Comparison of ENCODE assay signal across 11 cellular contexts in the genomic region with DNA sequence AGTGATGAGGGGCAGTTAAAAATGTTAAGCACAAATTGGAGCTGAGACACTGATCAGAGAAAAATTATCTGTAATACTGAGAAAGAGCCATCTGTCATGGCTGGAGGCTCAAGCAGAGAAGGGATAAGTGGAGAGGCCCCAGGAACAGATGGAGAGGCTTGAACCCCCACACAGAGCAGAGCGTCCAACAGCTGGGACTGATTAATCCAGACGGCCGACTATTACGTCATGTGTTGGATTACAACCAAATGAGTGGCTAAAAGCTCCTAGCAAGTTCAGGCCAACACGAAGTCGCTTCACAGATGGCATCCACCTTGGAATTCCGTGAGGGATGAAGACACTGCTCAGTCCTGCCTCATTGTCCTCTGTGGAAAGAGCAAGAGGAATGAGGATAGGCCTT. TPM values are rescaled to one million over a fixed set of nuclear protein-coding genes. Genes with fewer than 3 reads are reported as not detected.
DNase-seq lines count a peak whose midpoint lies in the region; ATAC-seq, FAIRE-seq and TF ChIP-seq lines count a peak whose summit lies in the region.
"Had no signal": no experiment of that assay in that cellular context is flagged by ENCODE, and none has a peak within 500 bp of the region (broad histone marks: within the 10 kb centered on the region; RNA-seq: fewer than 3 reads in every experiment).

No MANE protein-coding gene starts in this region.

- H4K20me1 ChIP-seq in IMR-90 (ENCODE audit: insufficient read depth, low read length): no peaks in the 10 kb centered on the region
- H4K20me1 ChIP-seq in astrocyte (ENCODE audit: insufficient read depth, low read length): no peaks in the 10 kb centered on the region

- peak overlapping the region; percentile 51 for H3K27ac Mint-ChIP-seq in astrocyte (ENCODE audit: unreplicated experiment)
- H3K27ac Mint-ChIP-seq in activated CD8-positive, alpha-beta T cell treated with anti-CD3 and anti-CD28 coated beads, Interleukin-2, amount 10 ng/mL, durations not matched to agents 7 days and 5 days: no peak overlapping the region

- TF ChIP-seq CTCF in IMR-90 (conservative IDR thresholded peaks at IDR 0.05; ENCODE audit: low read depth, low read length) (no peak), astrocyte (IDR thresholded peaks at IDR 0.05; ENCODE audit: insufficient read depth, low read depth, low read length) (no peak)

- H2BK15ac ChIP-seq in IMR-90 (ENCODE audit: low read depth, low read length): peak overlapping the region; percentile 68; the same call in 2 of the 3 replicates

- peak overlapping the region; percentile 19; the same call in 1 of the 2 replicates for H3K23ac ChIP-seq in IMR-90 (ENCODE audit: low read depth, low read length)

- peak overlapping the region; percentile 54 for H4K91ac ChIP-seq in IMR-90 (ENCODE audit: insufficient read depth, low read depth, low read length)

- peak overlapping the region; percentile 93 for H3K18ac ChIP-seq in IMR-90 (ENCODE audit: low read depth, low read length)

- H3K9me3 ChIP-seq in IMR-90 (ENCODE audit: control insufficient read depth, insufficient read depth, low read length) (no peaks in the 10 kb centered on the region), astrocyte (ENCODE audit: insufficient read depth, low read depth, low read length) (no peaks in the 10 kb centered on the region), right cardiac atrium (ENCODE audit: control insufficient read depth, low read length) (no peaks in the 10 kb centered on the region)
- H3K9me3 ChIP-seq: colonic mucosa had no signal

- BruUV-seq in IMR-90 (replicated peaks; lab: Mats Ljungman, UMichigan): no TSS peak

- H3K56ac ChIP-seq in IMR-90 (ENCODE audit: extremely low read depth, insufficient read depth, low read length): 0 out of 2 replicates have a peak overlapping the region, but pooled peaks have one; percentile 30

- no peak overlapping the region for H3K4me3 Mint-ChIP-seq in astrocyte (ENCODE audit: unreplicated experiment)
- H3K4me3 Mint-ChIP-seq in activated CD8-positive, alpha-beta T cell treated with anti-CD3 and anti-CD28 coated beads, Interleukin-2, amount 10 ng/mL, durations not matched to agents 7 days and 5 days: no peak overlapping the region

- H3K9ac ChIP-seq in IMR-90 (ENCODE audit: low read depth, low read length): no peak overlapping the region
- peak overlapping the region; percentile 82 for H3K9ac ChIP-seq in astrocyte (ENCODE audit: low read length)

- TF ChIP-seq RAD21 in IMR-90 (IDR thresholded peaks at IDR 0.05; ENCODE audit: low read length): no peak

- peak overlapping the region; percentile 78; the same call in 1 of the 2 replicates for H3K4ac ChIP-seq in IMR-90 (ENCODE audit: low read depth, low read length)

- peak overlapping the region; percentile 14 to 64 for H4K8ac ChIP-seq in IMR-90 (ENCODE audit: low read depth in 2 of 2, low read length in 2 of 2)

- DNase-seq in AG08396 (ENCODE audit: low spot score) (peak; percentile 45), IMR-90 (peak; percentile 95), astrocyte (ENCODE audit: low read depth) (peak; percentile 95), right cardiac atrium (peak in 1 of 3 donors; percentile 39)
- DNase-seq in stimulated activated CD4-positive, alpha-beta T cell treated with anti-CD3 and anti-CD28 coated beads, Interleukin-2, amount 100 ng/mL, for 48 hours: no peak
- DNase-seq in activated CD8-positive, alpha-beta T cell treated with anti-CD3 and anti-CD28 coated beads, Interleukin-2, amount 10 ng/mL, durations not matched to agents 7 days and 5 days: no peak
- DNase-seq: colonic mucosa, small intestine had no signal

- no peak for FAIRE-seq in astrocyte (lab: Jason Lieb, UNC)
- FAIRE-seq: small intestine had no signal

- intact Hi-C loops in IMR-90 (cut with micrococcal nuclease): loop anchor here (1.0 to 10.0 kb wide), 4 partner anchors 110 to 399 kb away; no protein-coding TSS in a partner anchor
- intact Hi-C loops in right cardiac atrium (cut with DNase I): no loop called here

- H3K9me1 ChIP-seq in IMR-90 (ENCODE audit: insufficient read depth, low read length): no peaks in the 10 kb centered on the region

- dilution Hi-C loops in IMR-90 (cut with HindIII; ENCODE audit: low sequenced_read_pairs, unreplicated experiment): no loop called here

- H2AK9ac ChIP-seq in IMR-90 (replicated peaks; ENCODE audit: low read depth, low read length, poor library complexity): peak overlapping the region; percentile 31

- ATAC-seq in IMR-90 (ENCODE audit: low read depth) (peak; percentile 48), right cardiac atrium (peak; percentile 43 to 70), GM21619 (IDR thresholded peaks at IDR 0.05; ENCODE audit: unreplicated experiment) (no peak), GM21737 (IDR thresholded peaks at IDR 0.05; ENCODE audit: unreplicated experiment) (no peak)
- ATAC-seq in activated CD8-positive, alpha-beta T cell treated with anti-CD3 and anti-CD28 coated beads, Interleukin-2, amount 10 ng/mL, durations not matched to agents 7 days and 5 days: no peak

- no peaks in the 10 kb centered on the region for H3K9me3 Mint-ChIP-seq in astrocyte (ENCODE audit: unreplicated experiment)
- H3K9me3 Mint-ChIP-seq in activated CD8-positive, alpha-beta T cell treated with anti-CD3 and anti-CD28 coated beads, Interleukin-2, amount 10 ng/mL, durations not matched to agents 7 days and 5 days (ENCODE audit: insufficient read depth): no peaks in the 10 kb centered on the region

- H2BK120ac ChIP-seq in IMR-90 (ENCODE audit: low read depth, low read length): peak overlapping the region; percentile 77

- in situ Hi-C loops in IMR-90 (cut with MboI; ENCODE audit: low sequenced_read_pairs): loop anchor here (10.0 kb wide), 1 partner anchor 393 kb away; no protein-coding TSS in a partner anchor

- no peaks in the 10 kb centered on the region for H3K36me3 Mint-ChIP-seq in astrocyte (ENCODE audit: low read depth, unreplicated experiment)
- H3K36me3 Mint-ChIP-seq in activated CD8-positive, alpha-beta T cell treated with anti-CD3 and anti-CD28 coated beads, Interleukin-2, amount 10 ng/mL, durations not matched to agents 7 days and 5 days (ENCODE audit: low read depth): no peaks in the 10 kb centered on the region

- H2BK5ac ChIP-seq in IMR-90 (ENCODE audit: low read depth, low read length, poor library complexity, severe bottlenecking): peak overlapping the region; percentile 73

- 0 out of 2 replicates have a peak overlapping the region, but pooled peaks have one; percentile 24 for H3K14ac ChIP-seq in IMR-90 (replicated peaks; ENCODE audit: low read depth, low read length)

- CTCF ChIA-PET in IMR-90 (lab: Yijun Ruan, JAX): no interaction called here
- CTCF ChIA-PET in activated CD8-positive, alpha-beta T cell treated with anti-CD3 and anti-CD28 coated beads, Interleukin-2, amount 10 ng/mL, durations not matched to agents 7 days and 5 days (lab: Charles Lee): no interaction called here

- peak overlapping the region; percentile 89; the same call in 1 of the 2 replicates for H2BK20ac ChIP-seq in IMR-90 (ENCODE audit: low read depth, low read length)

- peak overlapping the region; percentile 45 for H2AFZ ChIP-seq in IMR-90 (replicated peaks; ENCODE audit: low read length, poor library complexity)
- peak overlapping the region; percentile 35 for H2AFZ ChIP-seq in astrocyte (ENCODE audit: low read depth, low read length)

- H3K4me2 ChIP-seq in IMR-90 (ENCODE audit: low read depth, low read length) (peak overlapping the region; percentile 40; the same call in 1 of the 2 replicates), astrocyte (ENCODE audit: low read length) (peak overlapping the region; percentile 66)

- H3K4me1 ChIP-seq in IMR-90 (ENCODE audit: control insufficient read depth, insufficient read depth, low read length): peaks cover 15% of the 10 kb centered on the region
- H3K4me1 ChIP-seq in astrocyte (ENCODE audit: insufficient read depth, low read length): peaks cover 42% of the 10 kb centered on the region
- peaks cover 2% of the 10 kb centered on the region for H3K4me1 ChIP-seq in right cardiac atrium (ENCODE audit: control insufficient read depth, insufficient read depth, low read length)
- H3K4me1 ChIP-seq: colonic mucosa had no signal

- H3K27ac ChIP-seq in IMR-90 (ENCODE audit: insufficient read depth, low read length) (peak overlapping the region; percentile 97), astrocyte (ENCODE audit: low read depth, low read length) (peak overlapping the region; percentile 96), right cardiac atrium (ENCODE audit: low read length) (peak overlapping the region; percentile 7)
- H3K27ac ChIP-seq: colonic mucosa had no signal

- H3K36me3 ChIP-seq in IMR-90 (ENCODE audit: control insufficient read depth, insufficient read depth, low read length): no peaks in the 10 kb centered on the region
- H3K36me3 ChIP-seq in astrocyte (ENCODE audit: insufficient read depth, low read length): no peaks in the 10 kb centered on the region
- H3K36me3 ChIP-seq: colonic mucosa had no signal

- TF ChIP-seq POLR2A in IMR-90 (IDR thresholded peaks at IDR 0.05; ENCODE audit: low read depth, low read length): no peak

- no peaks in the 10 kb centered on the region for H3K27me3 Mint-ChIP-seq in astrocyte (ENCODE audit: low read depth, unreplicated experiment)
- no peaks in the 10 kb centered on the region for H3K27me3 Mint-ChIP-seq in activated CD8-positive, alpha-beta T cell treated with anti-CD3 and anti-CD28 coated beads, Interleukin-2, amount 10 ng/mL, durations not matched to agents 7 days and 5 days (ENCODE audit: low read depth)

- H3K79me1 ChIP-seq in IMR-90 (ENCODE audit: low read depth in 1 of 2, low read length in 2 of 2): no peaks in the 10 kb centered on the region

- H3K4me3 ChIP-seq in IMR-90 (ENCODE audit: insufficient read depth, low read depth, low read length) (no peak overlapping the region), astrocyte (ENCODE audit: insufficient read depth, low read depth, low read length) (no peak overlapping the region), right cardiac atrium (ENCODE audit: low read length) (no peak overlapping the region)
- H3K4me3 ChIP-seq: colonic mucosa had no signal

- H3K4me1 Mint-ChIP-seq in astrocyte (ENCODE audit: low read depth, unreplicated experiment): peaks cover 32% of the 10 kb centered on the region
- H3K4me1 Mint-ChIP-seq in activated CD8-positive, alpha-beta T cell treated with anti-CD3 and anti-CD28 coated beads, Interleukin-2, amount 10 ng/mL, durations not matched to agents 7 days and 5 days (ENCODE audit: low read depth): no peaks in the 10 kb centered on the region

- H3K27me3 ChIP-seq in IMR-90 (ENCODE audit: control insufficient read depth, insufficient read depth, low read length) (no peaks in the 10 kb centered on the region), astrocyte (ENCODE audit: insufficient read depth, low read length) (no peaks in the 10 kb centered on the region), right cardiac atrium (ENCODE audit: control insufficient read depth, insufficient read depth) (no peaks in the 10 kb centered on the region)
- H3K27me3 ChIP-seq: colonic mucosa had no signal

- no CpG with 5 or more reads among the region's 7 CpGs for WGBS in IMR-90 (ENCODE audit: extremely low coverage in 2 of 2, insufficient read length in 1 of 2), 2 experiments
- 73% methylated on average over 7 of the region's 7 CpGs for WGBS in right cardiac atrium

- H4K5ac ChIP-seq in IMR-90 (ENCODE audit: low read depth, low read length): peak overlapping the region; percentile 83

- POLR2A ChIA-PET in IMR-90 (lab: Charles Lee; ENCODE audit: unreplicated experiment): no interaction called here
- POLR2A ChIA-PET in activated CD8-positive, alpha-beta T cell treated with anti-CD3 and anti-CD28 coated beads, Interleukin-2, amount 10 ng/mL, durations not matched to agents 7 days and 5 days (lab: Charles Lee): no interaction called here

- H2AK5ac ChIP-seq in IMR-90 (ENCODE audit: low read depth, low read length): peak overlapping the region; percentile 65; the same call in 1 of the 2 replicates

- no peaks in the 10 kb centered on the region for H3K79me2 ChIP-seq in astrocyte (ENCODE audit: insufficient read depth, low read length)

RNA-seq across cellular contexts. Expression of a gene that starts 57.7 kb away (rescaled TPM):
- not detected in 2 replicates for total RNA-seq in IMR-90 (2012; rRNA removed)
- polyA plus RNA-seq in IMR-90 (2012; rRNA removed): not detected in 2 replicates
- polyA plus RNA-seq in IMR-90 (2012; cell fraction: cytosol; rRNA removed): not detected in 2 replicates
- not detected in 2 replicates for polyA plus RNA-seq in IMR-90 (2012; cell fraction: nucleus; rRNA removed; ENCODE audit: low replicate concordance)
- total RNA-seq in astrocyte: not detected in 2 replicates
- total RNA-seq in right cardiac atrium: not detected
- polyA plus RNA-seq in right cardiac atrium: not detected
- not detected for total RNA-seq in activated CD8-positive, alpha-beta T cell treated with anti-CD3 and anti-CD28 coated beads, Interleukin-2, amount 10 ng/mL, durations not matched to agents 7 days and 5 days
- total RNA-seq: colonic mucosa, kidney epithelial cell had no signal
- polyA plus RNA-seq: small intestine had no signal

Comparison
In these comparisons a context has a peak if more than half of its experiments do, and no peak if none do; other contexts are left out.
1. DNase-seq: peak in AG08396 (single experiment), IMR-90 (single experiment) and astrocyte (single experiment); none in stimulated activated CD4-positive, alpha-beta T cell treated with anti-CD3 and anti-CD28 coated beads, Interleukin-2, amount 100 ng/mL, for 48 hours (0 of 2) and activated CD8-positive, alpha-beta T cell treated with anti-CD3 and anti-CD28 coated beads, Interleukin-2, amount 10 ng/mL, durations not matched to agents 7 days and 5 days (single experiment).
2. ATAC-seq: peak in IMR-90 (single experiment) and right cardiac atrium (2 of 2); none in GM21619 (single experiment), activated CD8-positive, alpha-beta T cell treated with anti-CD3 and anti-CD28 coated beads, Interleukin-2, amount 10 ng/mL, durations not matched to agents 7 days and 5 days (single experiment) and GM21737 (single experiment).
3. H3K27ac ChIP-seq: peak in every context shown above with its lines; median percentile 97 in IMR-90; 96 in astrocyte; 7 in right cardiac atrium.